In the genomic region with DNA sequence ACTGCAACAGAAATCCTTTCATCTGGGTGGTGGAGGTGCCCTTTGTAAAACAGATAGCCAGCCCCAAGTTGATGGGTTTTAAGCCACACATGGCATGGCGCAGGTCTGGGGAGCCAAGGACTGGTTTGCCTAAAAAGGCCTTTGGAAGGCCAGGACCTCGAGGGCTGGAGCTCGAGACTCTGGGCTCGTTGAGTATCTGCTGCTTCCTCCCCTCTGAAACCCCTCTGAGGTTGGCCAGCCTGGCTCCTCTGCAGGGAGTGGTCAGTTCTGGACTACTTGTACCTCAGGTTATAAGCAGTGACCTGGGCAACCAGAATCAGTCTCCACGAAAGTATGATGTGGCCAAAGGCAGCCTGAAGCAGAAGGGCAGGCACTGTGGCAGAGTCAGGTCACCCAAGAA, we compare ENCODE assay signal across 23 cellular contexts. TPM values are rescaled to one million over a fixed set of nuclear protein-coding genes. Genes with fewer than 3 reads are reported as not detected.
A peak's percentile ranks its signal among the peaks of the same experiment; 100 is the strongest.
DNase-seq lines count a peak whose midpoint lies in the region; ATAC-seq and TF ChIP-seq lines count a peak whose summit lies in the region.
"Had no signal": no experiment of that assay in that cellular context is flagged by ENCODE, and none has a peak within 500 bp of the region (broad histone marks: within the 10 kb centered on the region; RNA-seq: fewer than 3 reads in every experiment).

No MANE protein-coding gene starts in this region.

- no peaks in the 10 kb centered on the region for H3K9me3 ChIP-seq in RWPE2 (ENCODE audit: severe bottlenecking)
- H3K9me3 ChIP-seq: A549; BE2C; BLaER1 treated with 17β-estradiol and CSF1 and Interleukin-3, amounts not matched to agents 10 nM and 100 nM had no signal

- peaks cover 37% of the 10 kb centered on the region for H3K4me1 ChIP-seq in RWPE2 (ENCODE audit: insufficient read depth, poor library complexity, severe bottlenecking)
- H3K4me1 ChIP-seq: A549; BE2C; BLaER1 treated with 17β-estradiol and CSF1 and Interleukin-3, amounts not matched to agents 10 nM and 100 nM had no signal

- no peak for TF ChIP-seq EP300 in Ishikawa (IDR thresholded peaks at IDR 0.05; ENCODE audit: borderline replicate concordance)

- TF ChIP-seq CTCF in RWPE2 (IDR thresholded peaks at IDR 0.05; ENCODE audit: poor library complexity, severe bottlenecking): no peak

- H3K36me3 ChIP-seq in RWPE2 (ENCODE audit: low read depth): peaks cover 6% of the 10 kb centered on the region; the same call in 1 of the 2 replicates
- H3K36me3 ChIP-seq: BE2C; BLaER1 treated with 17β-estradiol and CSF1 and Interleukin-3, amounts not matched to agents 10 nM and 100 nM had no signal

- intact Hi-C loops in posterior vena cava (cut with DNase I): no loop called here

- TF ChIP-seq RAD21 in Ishikawa (IDR thresholded peaks at IDR 0.05; ENCODE audit: low read depth): no peak

- H3K27me3 ChIP-seq in RWPE2 (ENCODE audit: insufficient read depth, poor library complexity, severe bottlenecking): no peaks in the 10 kb centered on the region
- H3K27me3 ChIP-seq: BE2C; BLaER1 treated with 17β-estradiol and CSF1 and Interleukin-3, amounts not matched to agents 10 nM and 100 nM had no signal

- DNase-seq in RWPE2 (ENCODE audit: low spot score) (no peak), posterior vena cava (ENCODE audit: low spot score) (peak; percentile 66), NCI-H510A (lab: John Stamatoyannopoulos, UW) (no peak), NCI-H1417 treated with DMSO at 0.1 percent for 48 hours (lab: John Stamatoyannopoulos, UW) (no peak)
- DNase-seq: 8988T; ACHN; AML-193; BE2C; CD4-positive, alpha-beta T cell; CD8-positive, alpha-beta memory T cell; DMS 273 treated with DMSO at 0.1 percent for 48 hours; DMS79; EL; GDM1; H9 had no signal

- H3K27ac ChIP-seq in RWPE2 (ENCODE audit: poor library complexity, severe bottlenecking): peak overlapping the region; percentile 61
- H3K27ac ChIP-seq: A549; BLaER1 treated with 17β-estradiol and CSF1 and Interleukin-3, amounts not matched to agents 10 nM and 100 nM had no signal

- ATAC-seq in RWPE2 (ENCODE audit: low read depth) (no peak), HG03571 (IDR thresholded peaks at IDR 0.05; ENCODE audit: unreplicated experiment) (no peak)
- ATAC-seq: A549, GM12878, GM23338, HCT116 had no signal

- H3K4me3 ChIP-seq in RWPE2 (ENCODE audit: severe bottlenecking): no peak overlapping the region
- H3K4me3 ChIP-seq: A549; BLaER1 treated with 17β-estradiol and CSF1 and Interleukin-3, amounts not matched to agents 10 nM and 100 nM; GM12878; GM23338 had no signal

TF ChIP-seq in Ishikawa, 13 proteins besides CTCF, POLR2A, EP300 and RAD21:
- TF ChIP-seq NFIC (IDR thresholded peaks at IDR 0.05): no peak
- no peak for TF ChIP-seq CEBPB (IDR thresholded peaks at IDR 0.05)
- no peak for TF ChIP-seq ZBTB7A (IDR thresholded peaks at IDR 0.05; ENCODE audit: low read depth)
- TF ChIP-seq, protein P1, sequence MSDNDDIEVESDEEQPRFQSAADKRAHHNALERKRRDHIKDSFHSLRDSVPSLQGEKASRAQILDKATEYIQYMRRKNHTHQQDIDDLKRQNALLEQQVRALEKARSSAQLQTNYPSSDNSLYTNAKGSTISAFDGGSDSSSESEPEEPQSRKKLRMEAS (IDR thresholded peaks at IDR 0.05): peak; percentile 30; the same call in 1 of the 2 replicates

RNA-seq across cellular contexts. Expression of a gene that starts 51.4 kb away (rescaled TPM):
- not detected for total RNA-seq in posterior vena cava
- total RNA-seq: GM23338, H4, H9 had no signal
